In the genomic region with DNA sequence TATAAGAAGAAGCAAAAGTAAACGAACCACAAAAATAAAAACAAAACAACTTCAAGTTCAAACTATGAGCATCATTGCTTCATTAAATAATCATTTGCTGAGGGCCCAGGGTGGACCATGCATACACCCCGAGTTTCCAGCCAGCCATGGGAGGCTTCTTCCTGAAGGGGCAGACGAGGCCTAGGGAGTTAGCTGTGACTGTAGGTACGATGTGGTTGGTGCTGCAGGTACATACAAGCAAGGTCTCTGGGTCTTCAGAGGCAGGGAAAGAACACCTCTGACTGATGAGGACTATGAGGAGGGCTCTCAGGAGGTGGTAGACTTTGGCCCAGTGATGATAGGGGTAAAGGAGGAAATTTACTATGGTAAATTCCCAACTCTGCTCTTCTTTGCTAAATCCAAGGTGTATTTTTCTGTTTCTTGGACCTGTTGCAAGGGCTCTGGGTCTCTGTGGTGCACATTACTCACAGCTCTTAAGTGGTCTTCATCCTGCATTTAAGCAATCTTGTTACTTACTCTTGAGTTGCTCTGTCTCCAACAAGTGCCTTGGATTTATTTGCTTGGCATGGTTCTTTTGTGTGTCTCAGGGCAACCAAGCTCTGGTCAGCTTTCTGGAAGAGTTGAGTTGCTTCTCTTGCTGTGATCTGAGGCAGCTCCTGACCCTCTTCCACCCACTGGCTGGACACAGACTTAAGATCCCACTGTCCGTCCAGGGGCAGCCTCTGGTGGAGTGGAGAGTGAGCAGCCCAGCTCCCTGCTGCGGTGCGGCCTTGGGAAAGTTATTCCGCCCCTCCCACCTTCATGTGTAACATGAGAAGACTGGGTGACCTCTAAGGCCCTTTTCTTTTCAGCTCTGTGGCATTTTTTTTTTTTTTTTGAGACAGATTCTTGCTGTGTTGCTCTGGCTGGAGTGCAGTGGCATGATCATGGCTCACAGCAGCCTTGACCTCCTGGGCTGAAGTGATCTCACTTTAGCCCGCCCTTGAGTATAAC, we compare ENCODE assay signal across 1 cellular context.
TF ChIP-seq lines count a peak whose summit lies in the region.

No MANE protein-coding gene starts in this region.

TF ChIP-seq in HepG2, 621 proteins besides CTCF, POLR2A, EP300 and RAD21 (continued from another document):
- TF ChIP-seq, protein P1, sequence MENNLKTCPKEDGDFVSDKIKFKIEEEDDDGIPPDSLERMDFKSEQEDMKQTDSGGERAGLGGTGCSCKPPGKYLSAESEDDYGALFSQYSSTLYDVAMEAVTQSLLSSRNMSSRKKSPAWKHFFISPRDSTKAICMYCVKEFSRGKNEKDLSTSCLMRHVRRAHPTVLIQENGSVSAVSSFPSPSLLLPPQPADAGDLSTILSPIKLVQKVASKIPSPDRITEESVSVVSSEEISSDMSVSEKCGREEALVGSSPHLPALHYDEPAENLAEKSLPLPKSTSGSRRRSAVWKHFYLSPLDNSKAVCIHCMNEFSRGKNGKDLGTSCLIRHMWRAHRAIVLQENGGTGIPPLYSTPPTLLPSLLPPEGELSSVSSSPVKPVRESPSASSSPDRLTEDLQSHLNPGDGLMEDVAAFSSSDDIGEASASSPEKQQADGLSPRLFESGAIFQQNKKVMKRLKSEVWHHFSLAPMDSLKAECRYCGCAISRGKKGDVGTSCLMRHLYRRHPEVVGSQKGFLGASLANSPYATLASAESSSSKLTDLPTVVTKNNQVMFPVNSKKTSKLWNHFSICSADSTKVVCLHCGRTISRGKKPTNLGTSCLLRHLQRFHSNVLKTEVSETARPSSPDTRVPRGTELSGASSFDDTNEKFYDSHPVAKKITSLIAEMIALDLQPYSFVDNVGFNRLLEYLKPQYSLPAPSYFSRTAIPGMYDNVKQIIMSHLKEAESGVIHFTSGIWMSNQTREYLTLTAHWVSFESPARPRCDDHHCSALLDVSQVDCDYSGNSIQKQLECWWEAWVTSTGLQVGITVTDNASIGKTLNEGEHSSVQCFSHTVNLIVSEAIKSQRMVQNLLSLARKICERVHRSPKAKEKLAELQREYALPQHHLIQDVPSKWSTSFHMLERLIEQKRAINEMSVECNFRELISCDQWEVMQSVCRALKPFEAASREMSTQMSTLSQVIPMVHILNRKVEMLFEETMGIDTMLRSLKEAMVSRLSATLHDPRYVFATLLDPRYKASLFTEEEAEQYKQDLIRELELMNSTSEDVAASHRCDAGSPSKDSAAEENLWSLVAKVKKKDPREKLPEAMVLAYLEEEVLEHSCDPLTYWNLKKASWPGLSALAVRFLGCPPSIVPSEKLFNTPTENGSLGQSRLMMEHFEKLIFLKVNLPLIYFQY (CRISPR knock-in tag; IDR thresholded peaks at IDR 0.05; ENCODE audit: borderline replicate concordance) = no peak
- no peak for TF ChIP-seq ZNF589 (CRISPR knock-in tag; conservative IDR thresholded peaks at IDR 0.05)
- TF ChIP-seq, protein P2, sequence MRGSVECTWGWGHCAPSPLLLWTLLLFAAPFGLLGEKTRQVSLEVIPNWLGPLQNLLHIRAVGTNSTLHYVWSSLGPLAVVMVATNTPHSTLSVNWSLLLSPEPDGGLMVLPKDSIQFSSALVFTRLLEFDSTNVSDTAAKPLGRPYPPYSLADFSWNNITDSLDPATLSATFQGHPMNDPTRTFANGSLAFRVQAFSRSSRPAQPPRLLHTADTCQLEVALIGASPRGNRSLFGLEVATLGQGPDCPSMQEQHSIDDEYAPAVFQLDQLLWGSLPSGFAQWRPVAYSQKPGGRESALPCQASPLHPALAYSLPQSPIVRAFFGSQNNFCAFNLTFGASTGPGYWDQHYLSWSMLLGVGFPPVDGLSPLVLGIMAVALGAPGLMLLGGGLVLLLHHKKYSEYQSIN (CRISPR knock-in tag; IDR thresholded peaks at IDR 0.05; ENCODE audit: borderline replicate concordance) = no peak
- TF ChIP-seq GLI4 (CRISPR knock-in tag; IDR thresholded peaks at IDR 0.05; ENCODE audit: borderline replicate concordance) = no peak
- TF ChIP-seq TCF7 (IDR thresholded peaks at IDR 0.05; ENCODE audit: low read depth) = no peak
- TF ChIP-seq, protein P3, sequence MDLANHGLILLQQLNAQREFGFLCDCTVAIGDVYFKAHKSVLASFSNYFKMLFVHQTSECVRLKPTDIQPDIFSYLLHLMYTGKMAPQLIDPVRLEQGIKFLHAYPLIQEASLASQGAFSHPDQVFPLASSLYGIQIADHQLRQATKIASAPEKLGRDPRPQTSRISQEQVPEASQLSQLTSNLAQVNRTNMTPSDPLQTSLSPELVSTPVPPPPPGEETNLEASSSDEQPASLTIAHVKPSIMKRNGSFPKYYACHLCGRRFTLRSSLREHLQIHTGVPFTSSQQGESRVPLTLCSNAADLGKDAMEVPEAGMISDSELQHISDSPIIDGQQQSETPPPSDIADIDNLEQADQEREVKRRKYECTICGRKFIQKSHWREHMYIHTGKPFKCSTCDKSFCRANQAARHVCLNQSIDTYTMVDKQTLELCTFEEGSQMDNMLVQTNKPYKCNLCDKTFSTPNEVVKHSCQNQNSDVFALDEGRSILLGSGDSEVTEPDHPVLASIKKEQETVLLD (CRISPR knock-in tag; IDR thresholded peaks at IDR 0.05; ENCODE audit: low read depth) = no peak
- no peak for TF ChIP-seq SMARCC2 (IDR thresholded peaks at IDR 0.05)
- 0 out of 2 replicates have a peak, but pooled peaks have one; percentile 8 for TF ChIP-seq NCOA2 (CRISPR knock-in tag; IDR thresholded peaks at IDR 0.05)
